Comparison of ENCODE assay signal across 12 cellular contexts in genomic region chr22:39567135-39567946, GRCh38. TPM values are rescaled to one million over a fixed set of nuclear protein-coding genes. Genes with fewer than 3 reads are reported as not detected.
A peak's percentile ranks its signal among the peaks of the same experiment; 100 is the strongest.
DNase-seq lines count a peak whose midpoint lies in the region; ATAC-seq, FAIRE-seq and TF ChIP-seq lines count a peak whose summit lies in the region.
"Had no signal": no experiment of that assay in that cellular context is flagged by ENCODE, and none has a peak within 500 bp of the region (broad histone marks: within the 10 kb centered on the region; RNA-seq: fewer than 3 reads in every experiment).

No MANE protein-coding gene starts in this region.

- no peak overlapping the region; the same call in 1 of the 2 replicates for H3K18ac ChIP-seq in H1 (ENCODE audit: extremely low read depth, low read length)

- H3K4me3 Mint-ChIP-seq in activated CD8-positive, alpha-beta T cell treated with anti-CD3 and anti-CD28 coated beads for 36 hours: no peak overlapping the region
- H3K4me3 Mint-ChIP-seq in stimulated activated naive CD8-positive, alpha-beta T cell treated with anti-CD3 and anti-CD28 coated beads, Interleukin-15, amount 100 ng/mL, for 72 hours: peak overlapping the region; percentile 6 to 13

- H3K36me3 ChIP-seq in H1 (ENCODE audit: control insufficient read depth in 2 of 4, insufficient read depth in 4 of 4, low read length in 3 of 4) (no peaks in the 10 kb centered on the region; a peak in 1 of 8 replicates), testis (ENCODE audit: low read depth, missing control alignments) (no peaks in the 10 kb centered on the region)

- H4K5ac ChIP-seq in H1 (ENCODE audit: insufficient read length, low read depth, low read length): no peak overlapping the region

- no peak for TF ChIP-seq POLR2A in H1 (IDR thresholded peaks at IDR 0.05; ENCODE audit: control extremely low read depth in 1 of 2, low read depth in 2 of 2, low read length in 2 of 2)
- no peak for TF ChIP-seq POLR2A in testis (IDR thresholded peaks at IDR 0.05)

- H3K27me3 Mint-ChIP-seq in activated CD8-positive, alpha-beta T cell treated with anti-CD3 and anti-CD28 coated beads for 36 hours: no peaks in the 10 kb centered on the region
- H3K27me3 Mint-ChIP-seq in stimulated activated naive CD8-positive, alpha-beta T cell treated with anti-CD3 and anti-CD28 coated beads, Interleukin-15, amount 100 ng/mL, for 72 hours: peaks cover 5% of the 10 kb centered on the region

- peak in 1 of 2 experiments; percentile 10; a peak in 1 of 4 replicates for TF ChIP-seq RAD21 in H1 (IDR thresholded peaks at IDR 0.05 in 1 of 2, conservative IDR thresholded peaks at IDR 0.05 in 1 of 2; ENCODE audit: low read depth in 2 of 2, low read length in 2 of 2)

- H3K4me2 ChIP-seq in H1 (ENCODE audit: insufficient read depth in 1 of 2, low read depth in 2 of 2, low read length in 2 of 2): no peak overlapping the region

- DNase-seq in NCI-H1436 (lab: John Stamatoyannopoulos, UW) (peak; percentile 1), NCI-H1436 treated with DMSO at 0.1 percent for 48 hours (lab: John Stamatoyannopoulos, UW) (no peak), H1 (ENCODE audit: low read depth in 1 of 2, low spot score in 2 of 2) (no peak), testis (no peak), cardiac septum (ENCODE audit: low spot score) (no peak)
- DNase-seq in activated CD8-positive, alpha-beta T cell treated with anti-CD3 and anti-CD28 coated beads for 36 hours: peak; percentile 66
- DNase-seq in stimulated activated naive CD8-positive, alpha-beta T cell treated with anti-CD3 and anti-CD28 coated beads, Interleukin-15, amount 100 ng/mL, for 72 hours: peak; percentile 19 to 20
- DNase-seq: 8988T, amygdala, NCI-H1417 treated with DMSO at 0.1 percent for 48 hours, retina had no signal

- POLR2A ChIA-PET in activated CD8-positive, alpha-beta T cell treated with anti-CD3 and anti-CD28 coated beads for 36 hours (lab: Charles Lee): interaction anchor here (0.6 kb wide), 1 partner anchor 65 kb away, joined by 3 read pairs; the partner anchor contains the start of gene MIEF1
- POLR2A ChIA-PET in H1 (lab: Charles Lee; ENCODE audit: partially characterized antibody): interaction anchor here (1.5 kb wide), 1 partner anchor 32 kb away, joined by 3 read pairs; no protein-coding TSS in a partner anchor

- H3K79me2 ChIP-seq in H1 (ENCODE audit: control insufficient read depth in 1 of 2, insufficient read depth in 2 of 2, low read length in 2 of 2): peaks cover 0 to 4% of the 10 kb centered on the region in 2 experiments; a peak in 2 of 4 replicates

- H2AK5ac ChIP-seq in H1 (ENCODE audit: low read depth, low read length): no peak overlapping the region

- peaks cover 9% of the 10 kb centered on the region; the same call in 1 of the 2 replicates for H3K79me1 ChIP-seq in H1 (ENCODE audit: low read depth, low read length)

- H3K27ac Mint-ChIP-seq in activated CD8-positive, alpha-beta T cell treated with anti-CD3 and anti-CD28 coated beads for 36 hours: no peak overlapping the region
- peak overlapping the region in 1 of 2 donors; percentile 2 for H3K27ac Mint-ChIP-seq in stimulated activated naive CD8-positive, alpha-beta T cell treated with anti-CD3 and anti-CD28 coated beads, Interleukin-15, amount 100 ng/mL, for 72 hours

- H2BK15ac ChIP-seq in H1 (ENCODE audit: low read length): no peak overlapping the region

- peaks cover 19% of the 10 kb centered on the region; the same call in 1 of the 2 replicates for H3K23me2 ChIP-seq in H1 (ENCODE audit: low read depth, low read length)

- no peak overlapping the region for H2BK20ac ChIP-seq in H1 (ENCODE audit: low read length)

- H4K8ac ChIP-seq in H1 (ENCODE audit: extremely low read depth, insufficient read depth, low read length): peak overlapping the region; percentile 15; the same call in 1 of the 2 replicates

- peaks cover 0 to 7% of the 10 kb centered on the region in 2 experiments; a peak in 1 of 4 replicates for H3K9me3 ChIP-seq in H1 (ENCODE audit: insufficient read depth in 2 of 2, low read depth in 1 of 2, low read length in 1 of 2)
- H3K9me3 ChIP-seq in testis: no peaks in the 10 kb centered on the region

- H4K20me1 ChIP-seq in H1 (replicated peaks in 1 of 2; ENCODE audit: control insufficient read depth in 1 of 2, insufficient read depth in 2 of 2, low read length in 2 of 2): peaks cover 0 to 20% of the 10 kb centered on the region in 2 experiments

- H3K4me3 ChIP-seq in H1 (ENCODE audit: extremely low read depth in 1 of 4, insufficient read depth in 2 of 4, low read depth in 3 of 4, low read length in 4 of 4) (no peak overlapping the region), testis (no peak overlapping the region)

- TF ChIP-seq CTCF in activated CD8-positive, alpha-beta T cell treated with anti-CD3 and anti-CD28 coated beads for 36 hours (IDR thresholded peaks at IDR 0.05): no peak
- no peak for TF ChIP-seq CTCF in H1 (IDR thresholded peaks at IDR 0.05; ENCODE audit: control extremely low read depth in 1 of 3, insufficient read depth in 1 of 3, low read depth in 1 of 3, low read length in 3 of 3)
- TF ChIP-seq CTCF in testis (IDR thresholded peaks at IDR 0.05): no peak

- H3K27me3 ChIP-seq in H1 (replicated peaks in 1 of 4; ENCODE audit: control insufficient read depth in 3 of 4, extremely low read depth in 1 of 4, insufficient read depth in 3 of 4, low read length in 3 of 4) (peaks cover 0 to 6% (median 0%) of the 10 kb centered on the region in 4 experiments; a peak in 2 of 7 replicates), testis (no peaks in the 10 kb centered on the region)

- H2BK5ac ChIP-seq in H1 (ENCODE audit: low read depth, low read length): no peak overlapping the region

- H2AFZ ChIP-seq in H1 (ENCODE audit: low read length): 0 out of 2 replicates have a peak overlapping the region, but pooled peaks have one; percentile 6

- H3K4me1 ChIP-seq in H1 (replicated peaks in 1 of 4; ENCODE audit: control insufficient read depth in 3 of 4, insufficient read depth in 4 of 4, low read length in 3 of 4) (0 out of 7 replicates have a peak, but pooled peaks cover 0 to 4% (median 0%) of the 10 kb centered on the region in 4 experiments), testis (no peaks in the 10 kb centered on the region)

- peaks cover 13% of the 10 kb centered on the region for H3K4me1 Mint-ChIP-seq in activated CD8-positive, alpha-beta T cell treated with anti-CD3 and anti-CD28 coated beads for 36 hours (ENCODE audit: low read depth)
- H3K4me1 Mint-ChIP-seq in stimulated activated naive CD8-positive, alpha-beta T cell treated with anti-CD3 and anti-CD28 coated beads, Interleukin-15, amount 100 ng/mL, for 72 hours: peaks cover 15% of the 10 kb centered on the region

- no peak overlapping the region for H3K4ac ChIP-seq in H1 (replicated peaks; ENCODE audit: insufficient read length, low read depth, low read length)

- H3K36me3 Mint-ChIP-seq in activated CD8-positive, alpha-beta T cell treated with anti-CD3 and anti-CD28 coated beads for 36 hours (ENCODE audit: low read depth): no peaks in the 10 kb centered on the region

- H2BK120ac ChIP-seq in H1 (replicated peaks; ENCODE audit: low read depth, low read length): no peak overlapping the region

- no peak overlapping the region for H3K23ac ChIP-seq in H1 (ENCODE audit: insufficient read length)

- no peak for TF ChIP-seq EP300 in H1 (IDR thresholded peaks at IDR 0.05; ENCODE audit: borderline replicate concordance in 1 of 2, low read depth in 2 of 2, low read length in 2 of 2)

- peaks cover 8% of the 10 kb centered on the region for H3K9me3 Mint-ChIP-seq in activated CD8-positive, alpha-beta T cell treated with anti-CD3 and anti-CD28 coated beads for 36 hours
- H3K9me3 Mint-ChIP-seq in stimulated activated naive CD8-positive, alpha-beta T cell treated with anti-CD3 and anti-CD28 coated beads, Interleukin-15, amount 100 ng/mL, for 72 hours: peaks cover 9 to 12% of the 10 kb centered on the region in 2 donors

- H3K14ac ChIP-seq in H1 (ENCODE audit: insufficient read length): no peak overlapping the region

- peak; percentile 93 for ATAC-seq in activated CD8-positive, alpha-beta T cell treated with anti-CD3 and anti-CD28 coated beads for 36 hours
- peak; percentile 90 for ATAC-seq in stimulated activated naive CD8-positive, alpha-beta T cell treated with anti-CD3 and anti-CD28 coated beads, Interleukin-15, amount 100 ng/mL, for 72 hours
- no peak for ATAC-seq in GM19351 (IDR thresholded peaks at IDR 0.05; ENCODE audit: unreplicated experiment)

- H2BK12ac ChIP-seq in H1 (ENCODE audit: low read depth, low read length): no peak overlapping the region

- WGBS in H1 (ENCODE audit: extremely low coverage in 1 of 2, insufficient coverage in 1 of 2, insufficient read length in 1 of 2, insufficient replicate concordance in 2 of 2, low coverage in 1 of 2, low lambda C conversion rate in 2 of 2, missing lambda C conversion rate in 1 of 2), 2 experiments: 81% methylated on average over 14 of the region's 14 CpGs; no CpG with 5 or more reads in 1 of the 2 experiments
- WGBS in testis, 2 donors: 80 to 85% methylated on average over 14 of the region's 14 CpGs

- no peak overlapping the region for H3K56ac ChIP-seq in H1 (replicated peaks; ENCODE audit: insufficient read length, low read depth, low read length)

- H3K9ac ChIP-seq in H1 (replicated peaks in 1 of 4; ENCODE audit: extremely low read depth in 1 of 4, low read depth in 3 of 4, low read length in 3 of 4): no peak overlapping the region

- CTCF ChIA-PET in activated CD8-positive, alpha-beta T cell treated with anti-CD3 and anti-CD28 coated beads for 36 hours (lab: Charles Lee): interaction anchor here (0.8 kb wide), 1 partner anchor 32 kb away, joined by 3 read pairs; no protein-coding TSS in a partner anchor
- CTCF ChIA-PET in H1 (lab: Charles Lee; ENCODE audit: partially characterized antibody): interaction anchor here (0.6 to 1.4 kb wide), 4 partner anchors 23 to 78 kb away, joined by 3 read pairs; no protein-coding TSS in a partner anchor

- intact Hi-C loops in activated CD8-positive, alpha-beta T cell treated with anti-CD3 and anti-CD28 coated beads for 36 hours (cut with micrococcal nuclease): no loop called here
- intact Hi-C loops in testis (cut with DNase I; ENCODE audit: low total_unique reads) (no loop called here), cardiac septum (cut with DNase I) (no loop called here)

- no peak overlapping the region for H4K91ac ChIP-seq in H1 (replicated peaks; ENCODE audit: insufficient read length, low read length)

- H3K27ac ChIP-seq in H1 (ENCODE audit: low read depth, low read length): no peak overlapping the region
- no peak overlapping the region for H3K27ac ChIP-seq in testis

- no peak for FAIRE-seq in H1 (lab: Jason Lieb, UNC)

RNA-seq across cellular contexts. Expression of gene CACNA1I, which starts 3.2 kb away (rescaled TPM):
- total RNA-seq in activated CD8-positive, alpha-beta T cell treated with anti-CD3 and anti-CD28 coated beads for 36 hours: under 1 TPM; 0.07 to 0.09 TPM
- total RNA-seq in H1 (2021; fragmentation: NEBNext Ultra II Directional; extraction: Animal tissue kit (Norgen Biotek cat#: 25700)): 1.2 and 1.3 TPM in 2 replicates
- polyA plus RNA-seq in H1 (2011; rRNA removed) (0.77 and 1.3 TPM in 2 replicates), testis (ENCODE audit: insufficient read depth, low read depth, low replicate concordance) (1.3 TPM)
- polyA plus RNA-seq in H1 (2011; cell fraction: cytosol; rRNA removed): 1.2 TPM
- 7.1 TPM for polyA plus RNA-seq in H1 (2011; cell fraction: nucleus; rRNA removed)
- 0.91 to 1.4 TPM (median 1.2 TPM) in 4 replicates for polyA plus RNA-seq in H1 (2012, experiment 1 of 2)
- 0.71 TPM for polyA plus RNA-seq in H1 (2012, experiment 2 of 2)
- 1.3 TPM for polyA plus RNA-seq in H1 (2013, experiment 1 of 2)
- 1.3 TPM for polyA plus RNA-seq in H1 (2013, experiment 2 of 2)
- polyA minus RNA-seq in H1 (2011; rRNA and poly(A)+ RNA removed): 1.00 and 1.3 TPM in 2 replicates
- polyA minus RNA-seq in H1 (2011; cell fraction: cytosol; rRNA and poly(A)+ RNA removed): 0.95 TPM
- 1.6 TPM for polyA minus RNA-seq in H1 (2011; cell fraction: nucleus; rRNA and poly(A)+ RNA removed)
- total RNA-seq in testis (1 to 10 TPM; 1.7 to 2.0 TPM), cardiac septum (0.03 TPM)

RNA-seq across cellular contexts. Expression of gene RPS19BP1, which starts 34.8 kb away (rescaled TPM):
- total RNA-seq in activated CD8-positive, alpha-beta T cell treated with anti-CD3 and anti-CD28 coated beads for 36 hours: 10 to 100 TPM; 68.5 to 71.7 TPM
- total RNA-seq in H1 (2021; fragmentation: NEBNext Ultra II Directional; extraction: Animal tissue kit (Norgen Biotek cat#: 25700)): 77.5 and 77.9 TPM in 2 replicates
- polyA plus RNA-seq in H1 (2011; rRNA removed): 97.9 and 120 TPM in 2 replicates
- polyA plus RNA-seq in H1 (2011; cell fraction: cytosol; rRNA removed): 120 TPM
- polyA plus RNA-seq in H1 (2011; cell fraction: nucleus; rRNA removed): 94.6 TPM
- 79.6 to 99.4 TPM (median 89.0 TPM) in 4 replicates for polyA plus RNA-seq in H1 (2012, experiment 1 of 2)
- 100 TPM for polyA plus RNA-seq in H1 (2012, experiment 2 of 2)
- polyA plus RNA-seq in H1 (2013, experiment 1 of 2): 71.2 TPM
- 71.6 TPM for polyA plus RNA-seq in H1 (2013, experiment 2 of 2)
- polyA minus RNA-seq in H1 (2011; rRNA and poly(A)+ RNA removed): 7.8 and 8.1 TPM in 2 replicates
- polyA minus RNA-seq in H1 (2011; cell fraction: cytosol; rRNA and poly(A)+ RNA removed): 16.2 TPM
- 23.8 TPM for polyA minus RNA-seq in H1 (2011; cell fraction: nucleus; rRNA and poly(A)+ RNA removed)
- total RNA-seq in testis: 100 to 1,000 TPM; 156 to 158 TPM
- 97.7 TPM for polyA plus RNA-seq in testis (ENCODE audit: insufficient read depth, low read depth, low replicate concordance)
- 43.7 TPM for total RNA-seq in cardiac septum

RNA-seq across cellular contexts. Expression of gene ATF4, which starts 47.0 kb away (rescaled TPM):
- total RNA-seq in activated CD8-positive, alpha-beta T cell treated with anti-CD3 and anti-CD28 coated beads for 36 hours: 100 to 1,000 TPM; 518 to 536 TPM
- 543 and 553 TPM in 2 replicates for total RNA-seq in H1 (2021; fragmentation: NEBNext Ultra II Directional; extraction: Animal tissue kit (Norgen Biotek cat#: 25700))
- polyA plus RNA-seq in H1 (2011; rRNA removed) (685 and 704 TPM in 2 replicates), testis (ENCODE audit: insufficient read depth, low read depth, low replicate concordance) (227 TPM)
- 868 TPM for polyA plus RNA-seq in H1 (2011; cell fraction: cytosol; rRNA removed)
- 703 TPM for polyA plus RNA-seq in H1 (2011; cell fraction: nucleus; rRNA removed)
- 598 to 685 TPM (median 617 TPM) in 4 replicates for polyA plus RNA-seq in H1 (2012, experiment 1 of 2)
- polyA plus RNA-seq in H1 (2012, experiment 2 of 2): 699 TPM
- polyA plus RNA-seq in H1 (2013, experiment 1 of 2): 476 TPM
- 475 TPM for polyA plus RNA-seq in H1 (2013, experiment 2 of 2)
- 314 and 359 TPM in 2 replicates for polyA minus RNA-seq in H1 (2011; rRNA and poly(A)+ RNA removed)
- polyA minus RNA-seq in H1 (2011; cell fraction: cytosol; rRNA and poly(A)+ RNA removed): 150 TPM
- polyA minus RNA-seq in H1 (2011; cell fraction: nucleus; rRNA and poly(A)+ RNA removed): 255 TPM
- total RNA-seq in testis (100 to 1,000 TPM; 192 to 228 TPM), cardiac septum (177 TPM)

Comparison
In these comparisons a context has a peak if more than half of its experiments do, and no peak if none do; other contexts are left out.
1. DNase-seq: peak in NCI-H1436 (single experiment), activated CD8-positive, alpha-beta T cell treated with anti-CD3 and anti-CD28 coated beads for 36 hours (single experiment) and stimulated activated naive CD8-positive, alpha-beta T cell treated with anti-CD3 and anti-CD28 coated beads, Interleukin-15, amount 100 ng/mL, for 72 hours (2 of 2); none in NCI-H1436 treated with DMSO at 0.1 percent for 48 hours (single experiment), H1 (0 of 2), testis (single experiment) and cardiac septum (single experiment).